8 cellular contexts compared by ENCODE assay signal in the genomic region with DNA sequence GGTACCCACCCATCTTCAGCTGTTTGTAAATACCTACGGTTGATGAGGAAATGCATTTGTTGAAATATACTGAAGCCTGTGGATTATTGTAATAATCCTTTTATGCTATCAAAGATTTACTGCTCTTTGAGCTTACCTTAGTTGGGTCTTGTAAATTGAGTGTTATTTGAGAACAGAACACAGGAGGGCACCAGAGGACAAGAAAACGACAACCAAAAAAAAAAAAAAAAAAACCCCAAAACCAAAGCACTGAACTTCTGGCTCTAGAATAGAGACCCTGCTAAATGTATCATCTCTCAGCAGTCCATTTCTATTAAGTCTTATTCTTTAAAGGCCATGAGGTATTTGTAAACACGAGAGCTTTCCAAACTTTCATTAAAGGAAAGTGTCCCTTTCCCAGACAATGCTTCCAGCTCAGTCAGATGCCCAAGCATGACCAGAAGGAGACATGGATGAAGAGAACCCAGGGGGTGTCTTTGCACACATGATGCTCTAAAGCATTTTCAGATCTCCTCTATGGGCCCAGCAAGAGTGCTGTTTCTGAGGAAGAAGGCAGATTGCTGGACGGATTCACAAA.
DNase-seq lines count a peak whose midpoint lies in the region; ATAC-seq and TF ChIP-seq lines count a peak whose summit lies in the region.

No MANE protein-coding gene starts in this region.

- H3K9me3 ChIP-seq in WERI-Rb-1 (ENCODE audit: severe bottlenecking) (no peaks in the 10 kb centered on the region), prostate gland (no peaks in the 10 kb centered on the region)

- ATAC-seq in HG02938 (IDR thresholded peaks at IDR 0.05; ENCODE audit: unreplicated experiment) (no peak), omental fat pad (ENCODE audit: low FRiP score) (no peak)

- no peaks in the 10 kb centered on the region for H3K27me3 ChIP-seq in WERI-Rb-1 (ENCODE audit: insufficient read depth, low read depth, severe bottlenecking)
- no peaks in the 10 kb centered on the region for H3K27me3 ChIP-seq in prostate gland (replicated peaks; ENCODE audit: insufficient read depth)

- H3K36me3 ChIP-seq in WERI-Rb-1: no peaks in the 10 kb centered on the region
- no peaks in the 10 kb centered on the region for H3K36me3 ChIP-seq in prostate gland

- no peak for TF ChIP-seq POLR2A in prostate gland (IDR thresholded peaks at IDR 0.05)

- DNase-seq in DMS153 treated with DMSO at 0.1 percent for 48 hours (lab: John Stamatoyannopoulos, UW; ENCODE audit: unreplicated experiment): peak; percentile 17
- DNase-seq in HuH-7.5 (ENCODE audit: low spot score): peak; percentile 12
- no peak for DNase-seq in WERI-Rb-1
- DNase-seq in left kidney (ENCODE audit: low read depth, low spot score): peak; percentile 53
- no peak for DNase-seq in prostate gland (ENCODE audit: low spot score)
- DNase-seq in occipital lobe (lab: John Stamatoyannopoulos, UW): no peak
- DNase-seq in omental fat pad (ENCODE audit: low spot score): no peak

- WGBS in prostate gland: 28% methylated on average over 4 of the region's 4 CpGs

- TF ChIP-seq CTCF in WERI-Rb-1 (IDR thresholded peaks at IDR 0.05; ENCODE audit: low read depth, low read length) (peak; percentile 30), prostate gland (IDR thresholded peaks at IDR 0.05) (peak in 1 of 4 experiments; percentile 43), omental fat pad (IDR thresholded peaks at IDR 0.05) (no peak)

- no peak overlapping the region for H3K27ac ChIP-seq in WERI-Rb-1
- no peak overlapping the region for H3K27ac ChIP-seq in prostate gland

- no peaks in the 10 kb centered on the region for H3K4me1 ChIP-seq in prostate gland (replicated peaks)

- H3K4me3 ChIP-seq in WERI-Rb-1 (ENCODE audit: low read depth, low read length): no peak overlapping the region
- H3K4me3 ChIP-seq in prostate gland: no peak overlapping the region

- intact Hi-C loops in prostate gland (cut with DNase I): no loop called here

Comparison
In these comparisons a context has a peak if more than half of its experiments do, and no peak if none do; other contexts are left out.
1. DNase-seq: peak in DMS153 treated with DMSO at 0.1 percent for 48 hours (single experiment), HuH-7.5 (single experiment) and left kidney (single experiment); none in WERI-Rb-1 (single experiment), prostate gland (single experiment), occipital lobe (single experiment) and omental fat pad (single experiment).